In genomic region chr1:228408041-228408868, GRCh38 we compare ENCODE assay signal across 11 cellular contexts. TPM values are rescaled to one million over a fixed set of nuclear protein-coding genes. Genes with fewer than 3 reads are reported as not detected.
DNase-seq lines count a peak whose midpoint lies in the region; ATAC-seq and TF ChIP-seq lines count a peak whose summit lies in the region.
"Had no signal": no experiment of that assay in that cellular context is flagged by ENCODE, and none has a peak within 500 bp of the region (broad histone marks: within the 10 kb centered on the region; RNA-seq: fewer than 3 reads in every experiment).

No MANE protein-coding gene starts in this region.

- H3K4me1 Mint-ChIP-seq in activated T-cell treated with anti-CD3 and anti-CD28 coated beads, Interleukin-2, amount 50 U/mL, for 4 hours (ENCODE audit: low read depth) = peaks cover 26% of the 10 kb centered on the region
- peaks cover 43% of the 10 kb centered on the region for H3K4me1 Mint-ChIP-seq in stimulated activated effector memory CD8-positive, alpha-beta T cell treated with anti-CD3 and anti-CD28 coated beads, Interleukin-12 subunit alpha, Interleukin-12 subunit beta, amount 100 ng/mL, for 72 hours

- no peak for ATAC-seq in activated T-cell treated with anti-CD3 and anti-CD28 coated beads, Interleukin-2, amount 50 U/mL, for 4 hours
- no peak for ATAC-seq in stimulated activated effector memory CD8-positive, alpha-beta T cell treated with anti-CD3 and anti-CD28 coated beads, Interleukin-12 subunit alpha, Interleukin-12 subunit beta, amount 100 ng/mL, for 72 hours
- ATAC-seq in GM21526 (IDR thresholded peaks at IDR 0.05; ENCODE audit: low FRiP score, unreplicated experiment) = no peak
- no peak for ATAC-seq in HG02678 (IDR thresholded peaks at IDR 0.05; ENCODE audit: unreplicated experiment)
- ATAC-seq: left colon had no signal

- no peak for TF ChIP-seq CTCF in WI38 (IDR thresholded peaks at IDR 0.05; ENCODE audit: low read depth, low read length)
- TF ChIP-seq CTCF in fibroblast of villous mesenchyme (IDR thresholded peaks at IDR 0.05; ENCODE audit: insufficient read depth, low read depth, low read length) = no peak

- DNase-seq in activated T-cell treated with anti-CD3 and anti-CD28 coated beads, Interleukin-2, amount 50 U/mL, for 4 hours = no peak
- DNase-seq in activated T-cell treated with anti-CD3 and anti-CD28 coated beads for 4 hours (no peak), fibroblast of villous mesenchyme (ENCODE audit: low read depth) (no peak), NCI-H1436 (lab: John Stamatoyannopoulos, UW) (no peak)
- no peak for DNase-seq in stimulated activated effector memory CD8-positive, alpha-beta T cell treated with anti-CD3 and anti-CD28 coated beads, Interleukin-12 subunit alpha, Interleukin-12 subunit beta, amount 100 ng/mL, for 72 hours (ENCODE audit: low spot score in 2 of 2)
- DNase-seq: left colon; NCI-H1105 treated with DMSO at 0.1 percent for 48 hours; stimulated activated CD4-positive, alpha-beta T cell treated with anti-CD3 and anti-CD28 coated beads, Interleukin-2, amount 100 ng/mL, for 48 hours had no signal

- H3K9me3 Mint-ChIP-seq in activated T-cell treated with anti-CD3 and anti-CD28 coated beads, Interleukin-2, amount 50 U/mL, for 4 hours = no peaks in the 10 kb centered on the region
- H3K9me3 Mint-ChIP-seq in stimulated activated effector memory CD8-positive, alpha-beta T cell treated with anti-CD3 and anti-CD28 coated beads, Interleukin-12 subunit alpha, Interleukin-12 subunit beta, amount 100 ng/mL, for 72 hours = no peaks in the 10 kb centered on the region

- H3K36me3 Mint-ChIP-seq in activated T-cell treated with anti-CD3 and anti-CD28 coated beads, Interleukin-2, amount 50 U/mL, for 4 hours (ENCODE audit: insufficient read depth) = peaks cover 10% of the 10 kb centered on the region
- peaks cover 38% of the 10 kb centered on the region for H3K36me3 Mint-ChIP-seq in stimulated activated effector memory CD8-positive, alpha-beta T cell treated with anti-CD3 and anti-CD28 coated beads, Interleukin-12 subunit alpha, Interleukin-12 subunit beta, amount 100 ng/mL, for 72 hours

- H3K27ac Mint-ChIP-seq in stimulated activated effector memory CD8-positive, alpha-beta T cell treated with anti-CD3 and anti-CD28 coated beads, Interleukin-12 subunit alpha, Interleukin-12 subunit beta, amount 100 ng/mL, for 72 hours = peak overlapping the region; percentile 32

- no peaks in the 10 kb centered on the region for H3K27me3 Mint-ChIP-seq in activated T-cell treated with anti-CD3 and anti-CD28 coated beads, Interleukin-2, amount 50 U/mL, for 4 hours (ENCODE audit: low read depth)

- H3K4me3 ChIP-seq in WI38 (ENCODE audit: low read depth, low read length) (peak overlapping the region; percentile 88), fibroblast of villous mesenchyme (ENCODE audit: low read depth, low read length) (peak overlapping the region; percentile 91)

- peak overlapping the region; percentile 92 for H3K4me3 Mint-ChIP-seq in activated T-cell treated with anti-CD3 and anti-CD28 coated beads, Interleukin-2, amount 50 U/mL, for 4 hours
- H3K4me3 Mint-ChIP-seq in stimulated activated effector memory CD8-positive, alpha-beta T cell treated with anti-CD3 and anti-CD28 coated beads, Interleukin-12 subunit alpha, Interleukin-12 subunit beta, amount 100 ng/mL, for 72 hours = peak overlapping the region; percentile 88

RNA-seq across cellular contexts. Expression of gene TRIM11, which starts 1.6 kb away (rescaled TPM):
- 10 to 100 TPM; 43.8 to 47.5 (median 46.6) TPM for total RNA-seq in activated T-cell treated with anti-CD3 and anti-CD28 coated beads, Interleukin-2, amount 50 U/mL, for 4 hours
- total RNA-seq in fibroblast of villous mesenchyme = 20.7 and 21.9 TPM in 2 replicates

RNA-seq across cellular contexts. Expression of gene TRIM17, which starts 8.4 kb away (rescaled TPM):
- total RNA-seq in activated T-cell treated with anti-CD3 and anti-CD28 coated beads, Interleukin-2, amount 50 U/mL, for 4 hours = 1 to 10 TPM in 1 of 3 donors, under 1 TPM in 2; 0.57 to 1.1 (median 0.66) TPM
- total RNA-seq in fibroblast of villous mesenchyme = under 0.01 and 0.43 TPM in 2 replicates
